Comparison of ENCODE assay signal across 8 cellular contexts in the genomic region with DNA sequence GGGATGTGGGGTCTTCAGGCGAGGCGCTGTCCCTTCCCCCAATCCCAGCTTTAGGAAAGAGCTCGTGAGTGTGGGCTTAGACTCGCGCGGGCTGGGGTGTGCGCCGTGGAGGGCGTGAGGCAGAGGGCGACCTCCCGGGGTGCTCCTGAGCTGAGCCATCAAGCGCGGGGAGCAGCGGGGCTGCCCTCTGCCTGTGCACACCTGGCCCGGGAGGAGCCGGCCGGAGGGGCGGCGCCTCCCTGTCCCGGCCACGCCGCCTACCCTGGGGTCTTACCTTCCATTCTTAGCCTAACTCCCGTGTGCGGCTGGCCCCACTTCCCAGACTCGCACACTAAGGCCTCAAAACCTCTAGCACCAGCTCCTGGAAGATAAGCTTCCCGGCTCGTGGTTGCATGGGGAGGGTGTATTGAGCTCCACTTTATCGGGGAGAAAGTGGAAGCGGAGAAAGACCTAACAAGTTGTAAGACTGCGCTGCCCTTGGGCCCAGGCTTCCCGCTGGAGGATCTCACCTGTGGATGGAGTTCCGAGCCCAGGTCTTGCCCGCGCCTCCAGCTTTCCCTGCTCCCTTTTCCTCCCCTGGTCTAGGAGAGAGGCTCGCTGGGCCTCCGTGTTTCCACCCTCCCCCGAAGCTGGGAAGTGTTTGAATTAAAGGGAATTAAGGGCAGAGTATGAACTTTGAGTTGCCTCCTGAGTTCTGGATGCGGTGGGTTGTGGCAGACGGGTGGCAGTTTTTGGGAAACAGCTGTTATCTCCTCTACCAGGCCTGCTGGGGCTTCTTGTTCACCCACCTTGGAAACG. TPM values are rescaled to one million over a fixed set of nuclear protein-coding genes. Genes with fewer than 3 reads are reported as not detected.
DNase-seq lines count a peak whose midpoint lies in the region; ATAC-seq, FAIRE-seq and TF ChIP-seq lines count a peak whose summit lies in the region.

No MANE protein-coding gene starts in this region.

- H2AFZ ChIP-seq in HepG2 (ENCODE audit: low read length): no peak overlapping the region

- H3K27ac ChIP-seq in BLaER1 (no peak overlapping the region; the same call in 1 of the 2 replicates), HepG2 (ENCODE audit: extremely low read length, insufficient read depth, low read length) (no peak overlapping the region)

- no peaks in the 10 kb centered on the region for H3K36me3 Mint-ChIP-seq in type B pancreatic cell

- no peak for FAIRE-seq in HepG2 (lab: Jason Lieb, UNC)

- H3K4me1 Mint-ChIP-seq in type B pancreatic cell (ENCODE audit: unreplicated experiment): peaks cover 36% of the 10 kb centered on the region

- CTCF ChIA-PET in HepG2 (lab: Yijun Ruan, JAX; ENCODE audit: low intra/inter-chr PET ratio, low total read pairs): interaction anchor here (1.8 kb wide), 1 partner anchor 15 kb away, joined by 4 read pairs; no protein-coding TSS in a partner anchor

- WGBS in HepG2 (ENCODE audit: low lambda C conversion rate): 9% methylated on average over 33 of the region's 40 CpGs

- H3K4me2 ChIP-seq in BLaER1: peak overlapping the region; percentile 99
- H3K4me2 ChIP-seq in HepG2 (ENCODE audit: low read depth, low read length): peak overlapping the region; percentile 98

- peak overlapping the region; percentile 82 for H3K27ac Mint-ChIP-seq in type B pancreatic cell

- H3K27me3 Mint-ChIP-seq in type B pancreatic cell: peaks cover 5% of the 10 kb centered on the region

- peak; percentile 53 for ATAC-seq in HepG2
- no peak for ATAC-seq in HG03039 (IDR thresholded peaks at IDR 0.05; ENCODE audit: unreplicated experiment)

- in situ Hi-C loops in HepG2 (cut with HindIII; ENCODE audit: extremely low pct_ligation_motif_present, low pct_unique_long_range_greater_than_20kb): loop anchor here (25.0 kb wide), 1 partner anchor 251 kb away; no protein-coding TSS in a partner anchor

- POLR2A ChIA-PET in HepG2 (lab: Yijun Ruan, JAX): interaction anchor here (0.5 to 3.2 kb wide), 11 partner anchors 9 to 90 kb away, joined by 3 to 21 read pairs (median 5); a partner anchor contains a TSS

- TF ChIP-seq RAD21 in HepG2 (CRISPR knock-in tag; IDR thresholded peaks at IDR 0.05): no peak; the same call in 1 of the 2 replicates

- no peaks in the 10 kb centered on the region for H3K9me3 Mint-ChIP-seq in type B pancreatic cell

- H3K9ac ChIP-seq in BLaER1 (peak overlapping the region; percentile 81), adipocyte (ENCODE audit: low read length) (peak overlapping the region; percentile 82), HepG2 (ENCODE audit: insufficient read depth, low read depth, low read length) (peak overlapping the region; percentile 75)

- H3K9me3 ChIP-seq in BLaER1 (no peaks in the 10 kb centered on the region), adipocyte (ENCODE audit: control insufficient read depth, low read length) (no peaks in the 10 kb centered on the region), HepG2 (ENCODE audit: low read length) (no peaks in the 10 kb centered on the region)

- no TSS peak for BruUV-seq in HepG2 (replicated peaks; lab: Mats Ljungman, UMichigan)

- TF ChIP-seq CTCF in HepG2 (CRISPR knock-in tag; IDR thresholded peaks at IDR 0.05) (no peak), type B pancreatic cell (conservative IDR thresholded peaks at IDR 0.05) (no peak)

- DNase-seq in HT-29 (ENCODE audit: low spot score) (peak; percentile 8), adipocyte (ENCODE audit: low read depth) (no peak), HepG2 (ENCODE audit: low spot score) (no peak), type B pancreatic cell (ENCODE audit: extremely low spot score, unreplicated experiment) (no peak), NCI-H1048 (lab: John Stamatoyannopoulos, UW) (no peak)
- no peak for DNase-seq in activated CD8-positive, alpha-beta memory T cell treated with anti-CD3 and anti-CD28 coated beads, Interleukin-2, amount 50 U/mL, for 48 hours

- H3K4me3 Mint-ChIP-seq in type B pancreatic cell: peak overlapping the region; percentile 98

- TF ChIP-seq EP300 in HepG2 (IDR thresholded peaks at IDR 0.05; ENCODE audit: low read depth in 2 of 2, low read length in 2 of 2): no peak
- no peak for TF ChIP-seq EP300 in HepG2 (CRISPR knock-in tag; IDR thresholded peaks at IDR 0.05; ENCODE audit: borderline replicate concordance)

- H4K20me1 ChIP-seq in BLaER1 (peaks cover 10% of the 10 kb centered on the region), HepG2 (ENCODE audit: insufficient read depth, low read length) (no peaks in the 10 kb centered on the region)

- H3K79me2 ChIP-seq in HepG2 (ENCODE audit: insufficient read depth, low read length): peaks cover 7% of the 10 kb centered on the region

- H3K4me3 ChIP-seq in BLaER1: peak overlapping the region; percentile 94
- H3K4me3 ChIP-seq in adipocyte (ENCODE audit: low read length): peak overlapping the region; percentile 79
- H3K4me3 ChIP-seq in HepG2 (replicated peaks in 1 of 3; ENCODE audit: insufficient read depth in 1 of 3, low read depth in 2 of 3, low read length in 3 of 3): peak overlapping the region; percentile 75 to 95 (median 95)

- H3K27me3 ChIP-seq in BLaER1 (peaks cover 32% of the 10 kb centered on the region), adipocyte (replicated peaks; ENCODE audit: control insufficient read depth, insufficient read depth, low read length) (no peaks in the 10 kb centered on the region), HepG2 (ENCODE audit: control insufficient read depth in 1 of 2, insufficient read depth in 2 of 2, low read length in 2 of 2) (no peaks in the 10 kb centered on the region; a peak in 1 of 5 replicates)

- H3K4me1 ChIP-seq in BLaER1 (peaks cover 38% of the 10 kb centered on the region), adipocyte (ENCODE audit: control insufficient read depth, insufficient read depth, low read length) (peaks cover 6% of the 10 kb centered on the region), HepG2 (ENCODE audit: insufficient read depth, low read length) (peaks cover 65% of the 10 kb centered on the region)

- no peaks in the 10 kb centered on the region for H3K36me3 ChIP-seq in BLaER1
- H3K36me3 ChIP-seq in adipocyte (ENCODE audit: control insufficient read depth, insufficient read depth, low read length, severe bottlenecking): no peaks in the 10 kb centered on the region
- no peaks in the 10 kb centered on the region for H3K36me3 ChIP-seq in HepG2 (replicated peaks in 1 of 2; ENCODE audit: control insufficient read depth in 1 of 2, insufficient read depth in 2 of 2, low read length in 2 of 2)

- intact Hi-C loops in HepG2 (cut with micrococcal nuclease; ENCODE audit: unreplicated experiment): loop anchor here (5.0 kb wide), 1 partner anchor 91 kb away; a partner anchor contains a TSS

- TF ChIP-seq POLR2A in HepG2 (IDR thresholded peaks at IDR 0.05; ENCODE audit: insufficient read depth in 1 of 2, low read depth in 2 of 2, low read length in 2 of 2): 0 out of 4 replicates have a peak, but pooled peaks of 1 of the 2 experiments have one; percentile 36

RNA-seq across cellular contexts. Expression of a gene that starts 1.2 kb away (rescaled TPM):
- total RNA-seq in HT-29 (2014; rRNA removed; shearing (Covaris generic)): 2.4 and 3.0 TPM in 2 replicates
- total RNA-seq in HepG2 (2016; rRNA removed; fragmentation: Illumina TruSeq; extraction: Trizol) (13.2 and 13.9 TPM in 2 replicates), type B pancreatic cell (ENCODE audit: low replicate concordance) (18.2 and 19.7 TPM in 2 replicates)
- 4.8 and 5.6 TPM in 2 replicates for total RNA-seq in HepG2 (2016; cell fraction: cytosol; rRNA removed; fragmentation: Illumina TruSeq; extraction: Trizol; ENCODE audit: low read depth)
- 12.3 and 14.0 TPM in 2 replicates for total RNA-seq in HepG2 (2016; cell fraction: insoluble cytoplasmic fraction; rRNA removed; fragmentation: Illumina TruSeq; extraction: Trizol)
- 7.7 TPM in 2 replicates for total RNA-seq in HepG2 (2016; cell fraction: membrane; rRNA removed; fragmentation: Illumina TruSeq; extraction: Trizol)
- total RNA-seq in HepG2 (2016; cell fraction: nucleus; rRNA removed; fragmentation: Illumina TruSeq; extraction: Trizol): 11.8 and 13.9 TPM in 2 replicates
- 3.8 and 4.5 TPM in 2 replicates for polyA plus RNA-seq in HepG2 (2011; rRNA removed)
- 2.1 and 2.3 TPM in 2 replicates for polyA plus RNA-seq in HepG2 (2011; cell fraction: cytosol; rRNA removed)
- polyA plus RNA-seq in HepG2 (2011; cell fraction: nucleus; rRNA removed): 9.9 and 12.6 TPM in 2 replicates
- 2.3 and 4.4 TPM in 2 replicates for polyA plus RNA-seq in HepG2 (2012)
- 0.97 and 1.1 TPM in 2 replicates for polyA plus RNA-seq in HepG2 (2016; cell fraction: cytosol; fragmentation: Illumina TruSeq; extraction: Trizol; ENCODE audit: low read depth)
- polyA plus RNA-seq in HepG2 (2016; cell fraction: insoluble cytoplasmic fraction; fragmentation: Illumina TruSeq; extraction: Trizol; ENCODE audit: low read depth): 12.3 and 14.5 TPM in 2 replicates
- polyA plus RNA-seq in HepG2 (2016; cell fraction: membrane; fragmentation: Illumina TruSeq; extraction: Trizol; ENCODE audit: low read depth): 3.8 and 4.4 TPM in 2 replicates
- polyA plus RNA-seq in HepG2 (2016; cell fraction: nucleus; fragmentation: Illumina TruSeq; extraction: Trizol; ENCODE audit: insufficient read depth, low read depth): 27.6 and 29.8 TPM in 2 replicates
- 4.9 and 9.1 TPM in 2 replicates for polyA minus RNA-seq in HepG2 (2011; rRNA and poly(A)+ RNA removed; ENCODE audit: low replicate concordance)
- polyA minus RNA-seq in HepG2 (2011; cell fraction: cytosol; rRNA and poly(A)+ RNA removed): 1.8 and 2.3 TPM in 2 replicates
- polyA minus RNA-seq in HepG2 (2011; cell fraction: nucleus; rRNA and poly(A)+ RNA removed): 2.6 and 3.0 TPM in 2 replicates

RNA-seq across cellular contexts. Expression of a gene that starts 20.1 kb away (rescaled TPM):
- 31.1 and 31.5 TPM in 2 replicates for total RNA-seq in HT-29 (2014; rRNA removed; shearing (Covaris generic))
- total RNA-seq in HepG2 (2016; rRNA removed; fragmentation: Illumina TruSeq; extraction: Trizol) (42.1 and 50.7 TPM in 2 replicates), type B pancreatic cell (ENCODE audit: low replicate concordance) (72.3 and 82.3 TPM in 2 replicates)
- total RNA-seq in HepG2 (2016; cell fraction: cytosol; rRNA removed; fragmentation: Illumina TruSeq; extraction: Trizol; ENCODE audit: low read depth): 43.5 and 46.2 TPM in 2 replicates
- total RNA-seq in HepG2 (2016; cell fraction: insoluble cytoplasmic fraction; rRNA removed; fragmentation: Illumina TruSeq; extraction: Trizol): 45.7 and 51.2 TPM in 2 replicates
- total RNA-seq in HepG2 (2016; cell fraction: membrane; rRNA removed; fragmentation: Illumina TruSeq; extraction: Trizol): 61.6 and 66.4 TPM in 2 replicates
- total RNA-seq in HepG2 (2016; cell fraction: nucleus; rRNA removed; fragmentation: Illumina TruSeq; extraction: Trizol): 18.5 and 21.3 TPM in 2 replicates
- polyA plus RNA-seq in HepG2 (2011; rRNA removed): 53.3 and 57.6 TPM in 2 replicates
- 43.6 and 53.1 TPM in 2 replicates for polyA plus RNA-seq in HepG2 (2011; cell fraction: cytosol; rRNA removed)
- polyA plus RNA-seq in HepG2 (2011; cell fraction: nucleus; rRNA removed): 25.7 and 36.0 TPM in 2 replicates
- 41.4 and 42.8 TPM in 2 replicates for polyA plus RNA-seq in HepG2 (2012)
- polyA plus RNA-seq in HepG2 (2016; cell fraction: cytosol; fragmentation: Illumina TruSeq; extraction: Trizol; ENCODE audit: low read depth): 58.9 and 74.1 TPM in 2 replicates
- 70.1 and 77.5 TPM in 2 replicates for polyA plus RNA-seq in HepG2 (2016; cell fraction: insoluble cytoplasmic fraction; fragmentation: Illumina TruSeq; extraction: Trizol; ENCODE audit: low read depth)
- 74.5 and 89.5 TPM in 2 replicates for polyA plus RNA-seq in HepG2 (2016; cell fraction: membrane; fragmentation: Illumina TruSeq; extraction: Trizol; ENCODE audit: low read depth)
- 54.8 and 59.1 TPM in 2 replicates for polyA plus RNA-seq in HepG2 (2016; cell fraction: nucleus; fragmentation: Illumina TruSeq; extraction: Trizol; ENCODE audit: insufficient read depth, low read depth)
- polyA minus RNA-seq in HepG2 (2011; rRNA and poly(A)+ RNA removed; ENCODE audit: low replicate concordance): 21.5 and 39.2 TPM in 2 replicates
- polyA minus RNA-seq in HepG2 (2011; cell fraction: cytosol; rRNA and poly(A)+ RNA removed): 16.5 and 16.9 TPM in 2 replicates
- polyA minus RNA-seq in HepG2 (2011; cell fraction: nucleus; rRNA and poly(A)+ RNA removed): 9.7 and 13.8 TPM in 2 replicates

RNA-seq across cellular contexts. Expression of a gene that starts 56.4 kb away (rescaled TPM):
- 85.7 and 86.0 TPM in 2 replicates for total RNA-seq in HT-29 (2014; rRNA removed; shearing (Covaris generic))
- total RNA-seq in HepG2 (2016; rRNA removed; fragmentation: Illumina TruSeq; extraction: Trizol): 190 and 342 TPM in 2 replicates
- total RNA-seq in HepG2 (2016; cell fraction: cytosol; rRNA removed; fragmentation: Illumina TruSeq; extraction: Trizol; ENCODE audit: low read depth): 23.7 and 27.2 TPM in 2 replicates
- 187 and 334 TPM in 2 replicates for total RNA-seq in HepG2 (2016; cell fraction: insoluble cytoplasmic fraction; rRNA removed; fragmentation: Illumina TruSeq; extraction: Trizol)
- total RNA-seq in HepG2 (2016; cell fraction: membrane; rRNA removed; fragmentation: Illumina TruSeq; extraction: Trizol): 91.1 and 97.7 TPM in 2 replicates
- 103 and 108 TPM in 2 replicates for total RNA-seq in HepG2 (2016; cell fraction: nucleus; rRNA removed; fragmentation: Illumina TruSeq; extraction: Trizol)
- polyA plus RNA-seq in HepG2 (2011; rRNA removed): 62.1 and 76.0 TPM in 2 replicates
- 51.6 and 80.9 TPM in 2 replicates for polyA plus RNA-seq in HepG2 (2011; cell fraction: cytosol; rRNA removed)
- polyA plus RNA-seq in HepG2 (2011; cell fraction: nucleus; rRNA removed): 20.7 and 30.2 TPM in 2 replicates
- polyA plus RNA-seq in HepG2 (2012): 141 and 152 TPM in 2 replicates
- 28.5 and 29.5 TPM in 2 replicates for polyA plus RNA-seq in HepG2 (2016; cell fraction: cytosol; fragmentation: Illumina TruSeq; extraction: Trizol; ENCODE audit: low read depth)
- 374 and 399 TPM in 2 replicates for polyA plus RNA-seq in HepG2 (2016; cell fraction: insoluble cytoplasmic fraction; fragmentation: Illumina TruSeq; extraction: Trizol; ENCODE audit: low read depth)
- polyA plus RNA-seq in HepG2 (2016; cell fraction: membrane; fragmentation: Illumina TruSeq; extraction: Trizol; ENCODE audit: low read depth): 73.8 and 81.9 TPM in 2 replicates
- polyA plus RNA-seq in HepG2 (2016; cell fraction: nucleus; fragmentation: Illumina TruSeq; extraction: Trizol; ENCODE audit: insufficient read depth, low read depth): 134 and 143 TPM in 2 replicates
- polyA minus RNA-seq in HepG2 (2011; rRNA and poly(A)+ RNA removed; ENCODE audit: low replicate concordance): 44.6 and 56.4 TPM in 2 replicates
- 59.3 and 68.8 TPM in 2 replicates for polyA minus RNA-seq in HepG2 (2011; cell fraction: cytosol; rRNA and poly(A)+ RNA removed)
- polyA minus RNA-seq in HepG2 (2011; cell fraction: nucleus; rRNA and poly(A)+ RNA removed): 42.7 and 48.6 TPM in 2 replicates
- 144 and 189 TPM in 2 replicates for total RNA-seq in type B pancreatic cell (ENCODE audit: low replicate concordance)
